Comparison of ENCODE assay signal across 1 cellular context in genomic region chr21:31932470-31932764, GRCh38.
TF ChIP-seq lines count a peak whose summit lies in the region.

No MANE protein-coding gene starts in this region.

TF ChIP-seq in WTC11, 78 proteins besides CTCF, POLR2A, EP300 and RAD21 (continued from another document):
- TF ChIP-seq ZNF532 (CRISPR knock-in tag; IDR thresholded peaks at IDR 0.05; ENCODE audit: borderline replicate concordance) (no peak), ZNF416 (CRISPR knock-in tag; IDR thresholded peaks at IDR 0.05) (no peak), HMGXB4 (CRISPR knock-in tag; IDR thresholded peaks at IDR 0.05) (no peak), ZNF219 (CRISPR knock-in tag; IDR thresholded peaks at IDR 0.05; ENCODE audit: borderline replicate concordance) (no peak), CBFB (CRISPR knock-in tag; IDR thresholded peaks at IDR 0.05; ENCODE audit: low read depth) (no peak), FOXK1 (CRISPR knock-in tag; IDR thresholded peaks at IDR 0.05) (no peak), E2F1 (CRISPR knock-in tag; IDR thresholded peaks at IDR 0.05) (no peak), CREM (CRISPR knock-in tag; IDR thresholded peaks at IDR 0.05) (no peak), JUN (CRISPR knock-in tag; IDR thresholded peaks at IDR 0.05) (no peak), ZNF232 (CRISPR knock-in tag; IDR thresholded peaks at IDR 0.05) (no peak), MAX (CRISPR knock-in tag; IDR thresholded peaks at IDR 0.05) (no peak), GABPB1 (CRISPR knock-in tag; IDR thresholded peaks at IDR 0.05) (no peak), TEAD4 (CRISPR knock-in tag; IDR thresholded peaks at IDR 0.05) (no peak), AFF4 (CRISPR knock-in tag; IDR thresholded peaks at IDR 0.05; ENCODE audit: borderline replicate concordance) (no peak)
